Comparison of ENCODE assay signal across 19 cellular contexts in genomic region chr9:20770947-20771346, GRCh38.
"Had no signal": no experiment of that assay in that cellular context is flagged by ENCODE, and none has a peak within 500 bp of the region (broad histone marks: within the 10 kb centered on the region; RNA-seq: fewer than 3 reads in every experiment).

No MANE protein-coding gene starts in this region.

- H3K9me3 ChIP-seq: SK-N-SH had no signal

- DNase-seq: IMR-90, Karpas-422, KG1, MM.1S, NCI-H1092 treated with DMSO at 0.1 percent for 48 hours, NCI-H1436, NCI-H187, NCI-H2029, NCI-H2081 treated with DMSO at 0.1 percent for 48 hours, NCI-H2171, NCI-H226, NCI-H446, NCI-H510A, NCI-H524 treated with DMSO at 0.1 percent for 48 hours, NCI-H69, NCI-H774, RPMI8226, SHP77, SK-N-SH had no signal
